ENCODE assay signal across 9 cellular contexts in the genomic region with DNA sequence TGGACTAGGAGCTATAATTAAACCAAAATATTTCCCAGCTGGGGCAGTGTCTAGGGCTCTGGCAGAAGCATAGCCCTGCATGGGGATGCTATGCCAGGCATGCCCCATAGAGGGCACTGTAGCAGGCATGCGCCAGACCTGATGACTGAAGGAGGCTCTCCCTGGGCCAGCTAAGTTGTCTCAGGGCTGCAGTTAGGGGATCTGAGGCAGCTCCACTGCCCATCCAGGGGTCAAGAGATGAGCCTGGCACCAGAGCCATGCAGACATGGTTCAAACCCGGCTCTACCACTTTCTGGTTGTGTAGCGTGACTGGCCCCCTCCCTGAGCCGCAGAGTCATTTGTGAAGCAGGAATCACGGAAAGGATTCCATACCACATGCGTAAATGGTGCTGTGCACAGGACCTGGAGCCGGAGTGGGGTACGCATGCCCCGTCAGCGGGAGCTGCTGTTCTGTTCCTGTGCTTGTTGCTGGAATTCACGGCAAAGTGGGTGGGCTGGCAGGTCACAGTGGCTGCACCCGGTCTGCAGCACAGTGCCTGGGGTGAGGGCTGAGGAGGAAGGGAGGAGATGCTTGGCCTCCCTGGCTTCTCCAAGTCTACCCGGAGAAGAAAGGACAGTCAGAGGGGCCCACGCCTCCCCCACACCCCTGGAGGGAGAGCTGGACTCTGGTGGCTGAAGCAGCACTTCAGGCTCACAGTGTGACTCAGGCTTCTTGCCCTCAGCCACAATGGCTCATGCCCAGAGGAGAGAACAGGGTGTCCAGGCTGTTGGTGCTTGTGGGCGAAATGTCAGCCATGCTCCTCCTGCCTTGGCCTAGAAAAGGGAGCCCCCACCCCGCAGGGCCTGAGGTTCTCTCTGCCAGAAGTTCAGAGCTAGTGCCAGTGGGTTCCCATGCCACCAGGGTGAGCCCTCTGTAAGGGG. TPM values are rescaled to one million over a fixed set of nuclear protein-coding genes. Genes with fewer than 3 reads are reported as not detected.
DNase-seq lines count a peak whose midpoint lies in the region; ATAC-seq and TF ChIP-seq lines count a peak whose summit lies in the region.
"Had no signal": no experiment of that assay in that cellular context is flagged by ENCODE, and none has a peak within 500 bp of the region (broad histone marks: within the 10 kb centered on the region; RNA-seq: fewer than 3 reads in every experiment).

No MANE protein-coding gene starts in this region.

- H3K36me3 ChIP-seq in CD8-positive, alpha-beta T cell (ENCODE audit: insufficient read depth, low read length) = peaks cover 10% of the 10 kb centered on the region
- H3K36me3 ChIP-seq in fibroblast of lung (ENCODE audit: control insufficient read depth, insufficient read depth, low read length) (peaks cover 21% of the 10 kb centered on the region), neural progenitor cell (no peaks in the 10 kb centered on the region), tibial artery (peaks cover 27 to 60% (median 49%) of the 10 kb centered on the region in 3 donors)

- H3F3A ChIP-seq in neural progenitor cell (ENCODE audit: low read depth) = peaks cover 4% of the 10 kb centered on the region

- CTCF ChIA-PET in CD8-positive, alpha-beta T cell (lab: Charles Lee) = interaction anchor here (0.6 to 4.3 kb wide), 24 partner anchors 9 to 932 kb away, joined by 3 to 43 read pairs (median 3); a partner anchor contains a TSS

- H4K20me1 ChIP-seq in fibroblast of lung (ENCODE audit: control insufficient read depth, extremely low read depth, insufficient read depth, low read length) (no peaks in the 10 kb centered on the region), neural progenitor cell (ENCODE audit: low read depth) (no peaks in the 10 kb centered on the region)

- peak; percentile 66 for TF ChIP-seq CTCF in CD8-positive, alpha-beta T cell (IDR thresholded peaks at IDR 0.05)
- TF ChIP-seq CTCF in fibroblast of lung (conservative IDR thresholded peaks at IDR 0.05 in 1 of 2, IDR thresholded peaks at IDR 0.05 in 1 of 2; ENCODE audit: low read depth in 1 of 2, low read length in 2 of 2) = peak; percentile 83 to 99
- TF ChIP-seq CTCF in neural progenitor cell (IDR thresholded peaks at IDR 0.05) = peak; percentile 94
- TF ChIP-seq CTCF in tibial artery (IDR thresholded peaks at IDR 0.05) = peak; percentile 77 to 95

- peak; percentile 91 for ATAC-seq in CD8-positive, alpha-beta T cell
- ATAC-seq in GM21528 (IDR thresholded peaks at IDR 0.05; ENCODE audit: low FRiP score, unreplicated experiment) = peak; percentile 66
- ATAC-seq in GM21619 (IDR thresholded peaks at IDR 0.05; ENCODE audit: unreplicated experiment) = no peak

- DNase-seq in CD8-positive, alpha-beta T cell = peak in 6 of 7 experiments; percentile 35 to 70 (median 50)
- DNase-seq in NCI-H69 (lab: John Stamatoyannopoulos, UW) = peak; percentile 29
- DNase-seq in activated T-cell treated with anti-CD3 and anti-CD28 coated beads, Interleukin-2, amount 50 U/mL, for 1 hour = peak; percentile 64
- DNase-seq in fibroblast of lung (ENCODE audit: low read depth in 2 of 2) = peak; percentile 41 to 78
- DNase-seq in neural progenitor cell (ENCODE audit: low spot score) = peak; percentile 78
- peak; percentile 55 to 84 for DNase-seq in tibial artery

- H3K4me1 Mint-ChIP-seq in CD8-positive, alpha-beta T cell (ENCODE audit: low read depth) = no peaks in the 10 kb centered on the region
- peaks cover 16% of the 10 kb centered on the region for H3K4me1 Mint-ChIP-seq in neural progenitor cell

- no peak overlapping the region for H3K4me3 ChIP-seq in CD8-positive, alpha-beta T cell (ENCODE audit: low read depth, low read length)
- no peak overlapping the region for H3K4me3 ChIP-seq in fibroblast of lung (replicated peaks in 1 of 4; ENCODE audit: control extremely low read depth in 1 of 4, insufficient read depth in 1 of 4, low read depth in 3 of 4, low read length in 4 of 4)
- no peak overlapping the region for H3K4me3 ChIP-seq in neural progenitor cell
- no peak overlapping the region for H3K4me3 ChIP-seq in tibial artery
- H3K4me3 ChIP-seq: SK-N-MC had no signal

- H3K9me3 ChIP-seq in CD8-positive, alpha-beta T cell (ENCODE audit: low read length) = no peaks in the 10 kb centered on the region
- H3K9me3 ChIP-seq in fibroblast of lung (ENCODE audit: control insufficient read depth, insufficient read depth, low read depth, low read length) = no peaks in the 10 kb centered on the region
- no peaks in the 10 kb centered on the region for H3K9me3 ChIP-seq in neural progenitor cell (ENCODE audit: low read depth)
- no peaks in the 10 kb centered on the region for H3K9me3 ChIP-seq in tibial artery

- H3K27ac ChIP-seq in CD8-positive, alpha-beta T cell (ENCODE audit: low read depth, low read length) = no peak overlapping the region
- no peak overlapping the region for H3K27ac ChIP-seq in fibroblast of lung (ENCODE audit: insufficient read depth, low read length)
- H3K27ac ChIP-seq in neural progenitor cell = no peak overlapping the region
- H3K27ac ChIP-seq in tibial artery = peak overlapping the region; percentile 31 to 32
- H3K27ac ChIP-seq: SK-N-MC had no signal

- POLR2A ChIA-PET in CD8-positive, alpha-beta T cell (lab: Charles Lee) = interaction anchor here (1.0 kb wide), 1 partner anchor 159 kb away, joined by 3 read pairs; no protein-coding TSS in a partner anchor

- no peaks in the 10 kb centered on the region for H3K4me1 ChIP-seq in CD8-positive, alpha-beta T cell (ENCODE audit: insufficient read depth, low read length)
- peaks cover 16% of the 10 kb centered on the region for H3K4me1 ChIP-seq in fibroblast of lung (ENCODE audit: control insufficient read depth, extremely low read depth, insufficient read depth, low read length)
- peaks cover 17% of the 10 kb centered on the region for H3K4me1 ChIP-seq in neural progenitor cell
- H3K4me1 ChIP-seq in tibial artery = peaks cover 0 to 45% (median 29%) of the 10 kb centered on the region in 4 donors

- intact Hi-C loops in CD8-positive, alpha-beta T cell (cut with DNase I, micrococcal nuclease) = no loop called here
- intact Hi-C loops in tibial artery (cut with DNase I; ENCODE audit: low total_unique reads) = loop anchor here (1.0 to 10.0 kb wide), 2 partner anchors 160 to 303 kb away; no protein-coding TSS in a partner anchor

- H2AFZ ChIP-seq in fibroblast of lung (ENCODE audit: low read length) = no peak overlapping the region
- no peak overlapping the region for H2AFZ ChIP-seq in neural progenitor cell (replicated peaks)

- H3K36me3 Mint-ChIP-seq in CD8-positive, alpha-beta T cell = peaks cover 66% of the 10 kb centered on the region
- peaks cover 11% of the 10 kb centered on the region for H3K36me3 Mint-ChIP-seq in neural progenitor cell

- H3K27me3 ChIP-seq in CD8-positive, alpha-beta T cell (ENCODE audit: insufficient read depth, low read length) = no peaks in the 10 kb centered on the region
- H3K27me3 ChIP-seq in fibroblast of lung (ENCODE audit: control insufficient read depth, insufficient read depth, low read length) = no peaks in the 10 kb centered on the region
- no peaks in the 10 kb centered on the region for H3K27me3 ChIP-seq in neural progenitor cell
- no peaks in the 10 kb centered on the region for H3K27me3 ChIP-seq in tibial artery

- no peaks in the 10 kb centered on the region for H3K27me3 Mint-ChIP-seq in CD8-positive, alpha-beta T cell (ENCODE audit: low read depth)
- H3K27me3 Mint-ChIP-seq in neural progenitor cell (ENCODE audit: insufficient read depth, low read depth) = peaks cover 2% of the 10 kb centered on the region

- no peak overlapping the region for H3K4me3 Mint-ChIP-seq in CD8-positive, alpha-beta T cell
- H3K4me3 Mint-ChIP-seq in neural progenitor cell = no peak overlapping the region

- H3K9me3 Mint-ChIP-seq in CD8-positive, alpha-beta T cell = no peaks in the 10 kb centered on the region
- H3K9me3 Mint-ChIP-seq in neural progenitor cell = no peaks in the 10 kb centered on the region

- H3K79me2 ChIP-seq in fibroblast of lung (ENCODE audit: control insufficient read depth, insufficient read depth, low read length) (no peaks in the 10 kb centered on the region), neural progenitor cell (ENCODE audit: low read depth) (no peaks in the 10 kb centered on the region)

- no peak overlapping the region for H3K27ac Mint-ChIP-seq in CD8-positive, alpha-beta T cell
- H3K27ac Mint-ChIP-seq in neural progenitor cell = no peak overlapping the region

- H3K4me2 ChIP-seq in fibroblast of lung (ENCODE audit: extremely low read depth, insufficient read depth, low read length) (no peak overlapping the region), neural progenitor cell (no peak overlapping the region)

- H3K9ac ChIP-seq in fibroblast of lung (ENCODE audit: insufficient read depth, low read length) = no peak overlapping the region
- no peak overlapping the region for H3K9ac ChIP-seq in neural progenitor cell

RNA-seq across cellular contexts. Expression of a gene that starts 43.1 kb away (rescaled TPM):
- total RNA-seq in CD8-positive, alpha-beta T cell = not detected
- not detected in 2 replicates for total RNA-seq in fibroblast of lung
- polyA plus RNA-seq in fibroblast of lung = not detected in 2 replicates
- not detected in 2 replicates for polyA plus RNA-seq in fibroblast of lung (2012)
- not detected in 2 replicates for polyA minus RNA-seq in fibroblast of lung (ENCODE audit: low replicate concordance)
- not detected in 2 replicates for total RNA-seq in neural progenitor cell (ENCODE audit: low replicate concordance)

Comparison
In these comparisons a context has a peak if more than half of its experiments do, and no peak if none do; other contexts are left out.
1. H3K27ac ChIP-seq: peak in tibial artery (2 of 2); none in CD8-positive, alpha-beta T cell (single experiment), fibroblast of lung (single experiment) and neural progenitor cell (single experiment).
2. Peak in every context shown above with its lines, with median percentiles within 50 percentile points of each other: DNase-seq and CTCF ChIP-seq.